ENCODE assay signal across 8 cellular contexts in the genomic region with DNA sequence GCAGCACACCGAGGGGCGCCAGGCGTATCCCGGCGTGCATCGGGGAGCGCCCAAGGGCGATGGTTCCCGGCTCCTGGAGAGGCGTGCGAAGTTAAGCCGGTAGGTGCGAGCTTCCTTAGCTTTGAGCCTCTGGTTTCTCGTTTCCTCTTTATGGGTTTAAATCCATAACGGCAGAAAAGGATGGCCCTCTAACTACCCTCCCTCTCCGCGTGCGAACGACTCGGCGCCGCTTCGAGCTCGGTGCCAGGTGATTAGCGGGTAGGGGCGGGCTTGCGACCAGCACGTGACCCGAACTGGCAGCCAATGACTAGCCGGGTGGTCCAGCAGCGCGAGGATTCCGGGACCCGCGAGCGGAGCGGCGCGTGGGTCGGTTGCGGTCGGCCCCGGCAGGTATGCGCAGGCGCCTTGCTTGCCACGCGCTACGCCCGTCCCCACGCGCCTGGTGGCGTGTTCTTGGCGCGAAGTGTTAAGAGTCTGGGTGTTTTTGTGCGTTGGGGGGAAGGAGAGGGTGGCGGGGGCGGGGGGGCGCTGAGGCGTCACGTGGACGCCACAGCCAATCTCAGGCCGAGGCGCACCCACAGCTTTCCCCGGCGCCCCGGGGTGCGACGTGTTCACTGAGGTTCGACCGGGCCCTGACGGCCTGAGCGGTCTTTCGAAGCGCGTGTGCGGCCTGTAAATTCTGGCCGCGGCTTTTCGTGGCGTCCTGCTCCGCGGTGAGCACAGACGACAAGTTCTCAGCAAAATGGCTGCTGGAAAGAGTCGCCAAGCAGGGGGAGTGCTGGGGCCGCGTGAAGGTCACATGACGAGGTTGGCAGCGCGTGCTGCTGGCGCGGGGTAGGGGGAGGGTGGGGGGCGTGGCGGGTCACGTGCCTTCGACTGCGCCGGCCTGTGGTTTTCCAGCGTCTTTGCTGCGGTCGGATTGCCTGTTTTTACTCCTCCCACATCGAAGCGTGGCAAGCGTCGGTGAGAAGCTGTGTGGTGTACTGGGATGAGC. TPM values are rescaled to one million over a fixed set of nuclear protein-coding genes. Genes with fewer than 3 reads are reported as not detected.
DNase-seq lines count a peak whose midpoint lies in the region; TF ChIP-seq lines count a peak whose summit lies in the region.

No MANE protein-coding gene starts in this region.

- H3K4me3 Mint-ChIP-seq in Calu3 (ENCODE audit: low read depth, unreplicated experiment) (peak overlapping the region; percentile 81), endodermal cell (peak overlapping the region; percentile 48)

- H3K27me3 Mint-ChIP-seq in Calu3 (ENCODE audit: unreplicated experiment) (no peaks in the 10 kb centered on the region), endodermal cell (ENCODE audit: insufficient read depth) (peaks cover 20% of the 10 kb centered on the region)

- CTCF ChIA-PET in Calu3 (lab: Charles Lee), result interaction anchor here (1.3 kb wide), 1 partner anchor 18 kb away, joined by 3 read pairs; no protein-coding TSS in a partner anchor

- H3K27ac Mint-ChIP-seq in Calu3 (ENCODE audit: unreplicated experiment) (peak overlapping the region; percentile 77), endodermal cell (peak overlapping the region; percentile 6)

- WGBS in endodermal cell (ENCODE audit: insufficient coverage in 1 of 2, insufficient read length in 1 of 2), 2 experiments, result 0 to 11% methylated on average over 22 to 103 of the region's 104 CpGs

- peaks cover 17% of the 10 kb centered on the region for H3K27me3 ChIP-seq in endodermal cell (ENCODE audit: control insufficient read depth, insufficient read depth, low read length, poor library complexity, severe bottlenecking)

- DNase-seq in Calu3 (peak; percentile 77), HK-2 (ENCODE audit: unreplicated experiment) (peak; percentile 90), NOMO-1 treated with DMSO at 0.1 percent for 48 hours (lab: John Stamatoyannopoulos, UW; ENCODE audit: unreplicated experiment) (peak; percentile 91), endodermal cell (peak; percentile 91), mesenteric fat pad (ENCODE audit: low spot score) (peak; percentile 93), LoVo (ENCODE audit: low spot score) (no peak)
- DNase-seq in activated CD8-positive, alpha-beta memory T cell treated with anti-CD3 and anti-CD28 coated beads, Interleukin-2, amount 50 U/mL, for 48 hours, result peak; percentile 89
- DNase-seq in stimulated activated CD4-positive, alpha-beta T cell treated with anti-CD3 and anti-CD28 coated beads, TNF-alpha, amount 100 ng/mL, for 48 hours (ENCODE audit: low read depth in 3 of 3), result peak; percentile 55 to 78 (median 68)

- H3K27ac ChIP-seq in endodermal cell (ENCODE audit: low read depth, low read length), result peak overlapping the region; percentile 77

- H3K36me3 ChIP-seq in endodermal cell (ENCODE audit: control insufficient read depth, insufficient read depth, low read length), result no peaks in the 10 kb centered on the region

- no peak for TF ChIP-seq CTCF in Calu3 (IDR thresholded peaks at IDR 0.05; ENCODE audit: unreplicated experiment)
- no peak for TF ChIP-seq CTCF in endodermal cell (conservative IDR thresholded peaks at IDR 0.05)

- BruUV-seq in Calu3 (replicated peaks; lab: Mats Ljungman, UMichigan), result no TSS peak

- peaks cover 16% of the 10 kb centered on the region for H3K36me3 Mint-ChIP-seq in Calu3 (ENCODE audit: insufficient read depth, unreplicated experiment)
- H3K36me3 Mint-ChIP-seq in endodermal cell (ENCODE audit: low read depth), result no peaks in the 10 kb centered on the region

- H3K9me3 Mint-ChIP-seq in Calu3 (ENCODE audit: low read depth, unreplicated experiment) (no peaks in the 10 kb centered on the region), endodermal cell (peaks cover 15% of the 10 kb centered on the region)

- H3K4me3 ChIP-seq in endodermal cell (ENCODE audit: low read length), result peak overlapping the region; percentile 73

- H3K4me1 ChIP-seq in endodermal cell (ENCODE audit: control insufficient read depth, insufficient read depth, low read length), result no peaks in the 10 kb centered on the region

- H3K4me1 Mint-ChIP-seq in Calu3 (ENCODE audit: low read depth, unreplicated experiment) (no peaks in the 10 kb centered on the region), endodermal cell (peaks cover 6% of the 10 kb centered on the region)

- H3K9me3 ChIP-seq in endodermal cell (ENCODE audit: control insufficient read depth, low read length), result peaks cover 12% of the 10 kb centered on the region

- peak overlapping the region; percentile 49 for H3K9ac ChIP-seq in endodermal cell (ENCODE audit: extremely low read depth, low read length, poor library complexity, severe bottlenecking)

- intact Hi-C loops in Calu3 (cut with micrococcal nuclease; ENCODE audit: unreplicated experiment), result no loop called here

RNA-seq across cellular contexts. Expression of a gene that starts 38.7 kb away (rescaled TPM):
- total RNA-seq in Calu3 (2022) (26.4 and 29.4 TPM in 2 replicates), endodermal cell (10 to 100 TPM; 58.5 to 62.6 TPM), mesenteric fat pad (32.9 TPM)
- polyA plus RNA-seq in endodermal cell (2013, experiment 1 of 2), result 20.4 TPM
- 22.2 TPM for polyA plus RNA-seq in endodermal cell (2013, experiment 2 of 2)
